Comparison of ENCODE assay signal across 14 cellular contexts in the genomic region with DNA sequence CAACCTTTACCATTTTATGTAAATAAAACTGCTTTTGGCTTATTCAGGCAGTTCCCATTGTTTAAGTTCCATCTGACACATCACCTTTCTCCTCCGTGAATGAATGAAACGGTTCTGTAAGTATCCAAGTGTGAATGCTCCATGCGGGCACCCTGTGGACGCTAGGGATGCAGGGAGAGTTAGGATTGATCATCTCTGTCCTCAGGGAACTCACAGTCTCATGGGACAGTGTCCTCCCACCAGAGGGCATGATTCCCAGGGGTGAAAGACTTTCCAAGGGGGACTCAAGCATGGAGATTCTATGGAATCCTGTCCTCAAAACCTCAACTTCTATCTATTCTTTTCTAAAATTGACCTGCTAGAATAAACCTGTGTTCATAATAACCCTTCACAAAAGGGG.
A peak's percentile ranks its signal among the peaks of the same experiment; 100 is the strongest.
DNase-seq lines count a peak whose midpoint lies in the region; ATAC-seq and TF ChIP-seq lines count a peak whose summit lies in the region.
"Had no signal": no experiment of that assay in that cellular context is flagged by ENCODE, and none has a peak within 500 bp of the region (broad histone marks: within the 10 kb centered on the region; RNA-seq: fewer than 3 reads in every experiment).

No MANE protein-coding gene starts in this region.

- H3K36me3 Mint-ChIP-seq in GM23338 (ENCODE audit: low read depth) = no peaks in the 10 kb centered on the region; the same call in 2 of the 3 replicates
- H3K36me3 Mint-ChIP-seq: activated naive CD8-positive, alpha-beta T cell; stimulated activated naive B cell treated with anti-CD40 and anti-IgM and Interleukin-4, amounts not matched to agents 10 μg/mL and 1 μg/mL and 100 μg/mL, for 72 hours had no signal

- peaks cover 3% of the 10 kb centered on the region; the same call in 1 of the 2 replicates for H3K9me2 ChIP-seq in GM23338 (ENCODE audit: insufficient read depth)

- DNase-seq in GM23338 (ENCODE audit: low spot score) = peak; percentile 67
- peak; percentile 37 for DNase-seq in RPMI7951 (ENCODE audit: low read depth)
- DNase-seq in esophagus muscularis mucosa (ENCODE audit: extremely low spot score) = peak; percentile 55
- DNase-seq in retinal pigment epithelial cell (ENCODE audit: low read depth) = no peak
- no peak for DNase-seq in GF-D8 (lab: John Stamatoyannopoulos, UW)
- DNase-seq in NCI-H526 treated with DMSO at 0.1 percent for 48 hours (lab: John Stamatoyannopoulos, UW) = no peak
- DNase-seq: activated T-cell treated with anti-CD3 and anti-CD28 coated beads for 4 hours; NCI-H2171; sigmoid colon; stimulated activated naive B cell treated with anti-CD40 and anti-IgM and Interleukin-4, amounts not matched to agents 10 μg/mL and 1 μg/mL and 100 μg/mL, for 72 hours had no signal

- H3K9me3 Mint-ChIP-seq in GM23338 = no peaks in the 10 kb centered on the region
- H3K9me3 Mint-ChIP-seq: stimulated activated naive B cell treated with anti-CD40 and anti-IgM and Interleukin-4, amounts not matched to agents 10 μg/mL and 1 μg/mL and 100 μg/mL, for 72 hours had no signal

- no peaks in the 10 kb centered on the region for H3K9me3 ChIP-seq in esophagus muscularis mucosa
- H3K9me3 ChIP-seq: sigmoid colon had no signal

- H4K20me1 ChIP-seq in GM23338 (replicated peaks; ENCODE audit: insufficient read depth) = no peaks in the 10 kb centered on the region

- no peak overlapping the region for H2AFZ ChIP-seq in GM23338

- no peak overlapping the region for H3K27ac Mint-ChIP-seq in GM23338
- H3K27ac Mint-ChIP-seq: activated naive CD8-positive, alpha-beta T cell; stimulated activated naive B cell treated with anti-CD40 and anti-IgM and Interleukin-4, amounts not matched to agents 10 μg/mL and 1 μg/mL and 100 μg/mL, for 72 hours had no signal

- H3K4me1 ChIP-seq in GM23338 (ENCODE audit: insufficient read depth) = peaks cover 47% of the 10 kb centered on the region
- H3K4me1 ChIP-seq in esophagus muscularis mucosa = no peaks in the 10 kb centered on the region
- H3K4me1 ChIP-seq: sigmoid colon had no signal

- peak overlapping the region; percentile 40; the same call in 1 of the 2 replicates for H3K4me2 ChIP-seq in GM23338

- H3K36me3 ChIP-seq in GM23338 (ENCODE audit: insufficient read depth) (no peaks in the 10 kb centered on the region), esophagus muscularis mucosa (no peaks in the 10 kb centered on the region)
- H3K36me3 ChIP-seq: sigmoid colon had no signal

- no peaks in the 10 kb centered on the region for H3K79me2 ChIP-seq in GM23338 (replicated peaks; ENCODE audit: insufficient read depth)

- intact Hi-C loops in esophagus muscularis mucosa (cut with DNase I) = no loop called here

- H3K27me3 Mint-ChIP-seq in GM23338 (ENCODE audit: insufficient read depth, low read depth, poor library complexity) = no peaks in the 10 kb centered on the region

- TF ChIP-seq POLR2A in esophagus muscularis mucosa (IDR thresholded peaks at IDR 0.05; ENCODE audit: low read depth) = no peak

- peaks cover 39% of the 10 kb centered on the region for H3K4me1 Mint-ChIP-seq in GM23338
- H3K4me1 Mint-ChIP-seq: stimulated activated naive B cell treated with anti-CD40 and anti-IgM and Interleukin-4, amounts not matched to agents 10 μg/mL and 1 μg/mL and 100 μg/mL, for 72 hours had no signal

- no peak overlapping the region for H3K4me3 ChIP-seq in GM23338
- H3K4me3 ChIP-seq in esophagus muscularis mucosa = no peak overlapping the region
- H3K4me3 ChIP-seq in retinal pigment epithelial cell (ENCODE audit: low read length) = no peak overlapping the region
- H3K4me3 ChIP-seq: lung, sigmoid colon had no signal

- ATAC-seq in GM23338 (peak; percentile 79), GM21360 (IDR thresholded peaks at IDR 0.05; ENCODE audit: unreplicated experiment) (no peak)
- ATAC-seq: stimulated activated naive B cell treated with anti-CD40 and anti-IgM and Interleukin-4, amounts not matched to agents 10 μg/mL and 1 μg/mL and 100 μg/mL, for 72 hours had no signal

- WGBS in esophagus muscularis mucosa = 84% methylated on average over 4 of the region's 4 CpGs

- peak; percentile 61 to 71 for TF ChIP-seq CTCF in GM23338 (conservative IDR thresholded peaks at IDR 0.05; ENCODE audit: low read depth in 2 of 2)
- no peak for TF ChIP-seq CTCF in esophagus muscularis mucosa (IDR thresholded peaks at IDR 0.05)
- peak; percentile 59 for TF ChIP-seq CTCF in retinal pigment epithelial cell (conservative IDR thresholded peaks at IDR 0.05; ENCODE audit: low read depth, low read length)

- H3K27me3 ChIP-seq in GM23338 (ENCODE audit: insufficient read depth) = no peaks in the 10 kb centered on the region
- H3K27me3 ChIP-seq in esophagus muscularis mucosa = peaks cover 0 to 8% (median 0%) of the 10 kb centered on the region in 4 donors
- H3K27me3 ChIP-seq: sigmoid colon had no signal

- no peak overlapping the region for H3K4me3 Mint-ChIP-seq in GM23338
- H3K4me3 Mint-ChIP-seq: activated naive CD8-positive, alpha-beta T cell; stimulated activated naive B cell treated with anti-CD40 and anti-IgM and Interleukin-4, amounts not matched to agents 10 μg/mL and 1 μg/mL and 100 μg/mL, for 72 hours had no signal

- H3K27ac ChIP-seq in GM23338 (ENCODE audit: low read depth) (peak overlapping the region; percentile 52), esophagus muscularis mucosa (replicated peaks in 1 of 4) (no peak overlapping the region)
- H3K27ac ChIP-seq: epithelial cell of prostate, sigmoid colon had no signal

- no peaks in the 10 kb centered on the region for H3F3A ChIP-seq in GM23338 (replicated peaks; ENCODE audit: low read depth)

- TF ChIP-seq EP300 in esophagus muscularis mucosa (IDR thresholded peaks at IDR 0.05) = no peak

TF ChIP-seq in GM23338, 12 proteins besides CTCF, POLR2A, EP300 and RAD21 (continues in another document):
- no peak for TF ChIP-seq EZH2phosphoT487 (IDR thresholded peaks at IDR 0.05; ENCODE audit: unreplicated experiment)
- TF ChIP-seq, protein P1, sequence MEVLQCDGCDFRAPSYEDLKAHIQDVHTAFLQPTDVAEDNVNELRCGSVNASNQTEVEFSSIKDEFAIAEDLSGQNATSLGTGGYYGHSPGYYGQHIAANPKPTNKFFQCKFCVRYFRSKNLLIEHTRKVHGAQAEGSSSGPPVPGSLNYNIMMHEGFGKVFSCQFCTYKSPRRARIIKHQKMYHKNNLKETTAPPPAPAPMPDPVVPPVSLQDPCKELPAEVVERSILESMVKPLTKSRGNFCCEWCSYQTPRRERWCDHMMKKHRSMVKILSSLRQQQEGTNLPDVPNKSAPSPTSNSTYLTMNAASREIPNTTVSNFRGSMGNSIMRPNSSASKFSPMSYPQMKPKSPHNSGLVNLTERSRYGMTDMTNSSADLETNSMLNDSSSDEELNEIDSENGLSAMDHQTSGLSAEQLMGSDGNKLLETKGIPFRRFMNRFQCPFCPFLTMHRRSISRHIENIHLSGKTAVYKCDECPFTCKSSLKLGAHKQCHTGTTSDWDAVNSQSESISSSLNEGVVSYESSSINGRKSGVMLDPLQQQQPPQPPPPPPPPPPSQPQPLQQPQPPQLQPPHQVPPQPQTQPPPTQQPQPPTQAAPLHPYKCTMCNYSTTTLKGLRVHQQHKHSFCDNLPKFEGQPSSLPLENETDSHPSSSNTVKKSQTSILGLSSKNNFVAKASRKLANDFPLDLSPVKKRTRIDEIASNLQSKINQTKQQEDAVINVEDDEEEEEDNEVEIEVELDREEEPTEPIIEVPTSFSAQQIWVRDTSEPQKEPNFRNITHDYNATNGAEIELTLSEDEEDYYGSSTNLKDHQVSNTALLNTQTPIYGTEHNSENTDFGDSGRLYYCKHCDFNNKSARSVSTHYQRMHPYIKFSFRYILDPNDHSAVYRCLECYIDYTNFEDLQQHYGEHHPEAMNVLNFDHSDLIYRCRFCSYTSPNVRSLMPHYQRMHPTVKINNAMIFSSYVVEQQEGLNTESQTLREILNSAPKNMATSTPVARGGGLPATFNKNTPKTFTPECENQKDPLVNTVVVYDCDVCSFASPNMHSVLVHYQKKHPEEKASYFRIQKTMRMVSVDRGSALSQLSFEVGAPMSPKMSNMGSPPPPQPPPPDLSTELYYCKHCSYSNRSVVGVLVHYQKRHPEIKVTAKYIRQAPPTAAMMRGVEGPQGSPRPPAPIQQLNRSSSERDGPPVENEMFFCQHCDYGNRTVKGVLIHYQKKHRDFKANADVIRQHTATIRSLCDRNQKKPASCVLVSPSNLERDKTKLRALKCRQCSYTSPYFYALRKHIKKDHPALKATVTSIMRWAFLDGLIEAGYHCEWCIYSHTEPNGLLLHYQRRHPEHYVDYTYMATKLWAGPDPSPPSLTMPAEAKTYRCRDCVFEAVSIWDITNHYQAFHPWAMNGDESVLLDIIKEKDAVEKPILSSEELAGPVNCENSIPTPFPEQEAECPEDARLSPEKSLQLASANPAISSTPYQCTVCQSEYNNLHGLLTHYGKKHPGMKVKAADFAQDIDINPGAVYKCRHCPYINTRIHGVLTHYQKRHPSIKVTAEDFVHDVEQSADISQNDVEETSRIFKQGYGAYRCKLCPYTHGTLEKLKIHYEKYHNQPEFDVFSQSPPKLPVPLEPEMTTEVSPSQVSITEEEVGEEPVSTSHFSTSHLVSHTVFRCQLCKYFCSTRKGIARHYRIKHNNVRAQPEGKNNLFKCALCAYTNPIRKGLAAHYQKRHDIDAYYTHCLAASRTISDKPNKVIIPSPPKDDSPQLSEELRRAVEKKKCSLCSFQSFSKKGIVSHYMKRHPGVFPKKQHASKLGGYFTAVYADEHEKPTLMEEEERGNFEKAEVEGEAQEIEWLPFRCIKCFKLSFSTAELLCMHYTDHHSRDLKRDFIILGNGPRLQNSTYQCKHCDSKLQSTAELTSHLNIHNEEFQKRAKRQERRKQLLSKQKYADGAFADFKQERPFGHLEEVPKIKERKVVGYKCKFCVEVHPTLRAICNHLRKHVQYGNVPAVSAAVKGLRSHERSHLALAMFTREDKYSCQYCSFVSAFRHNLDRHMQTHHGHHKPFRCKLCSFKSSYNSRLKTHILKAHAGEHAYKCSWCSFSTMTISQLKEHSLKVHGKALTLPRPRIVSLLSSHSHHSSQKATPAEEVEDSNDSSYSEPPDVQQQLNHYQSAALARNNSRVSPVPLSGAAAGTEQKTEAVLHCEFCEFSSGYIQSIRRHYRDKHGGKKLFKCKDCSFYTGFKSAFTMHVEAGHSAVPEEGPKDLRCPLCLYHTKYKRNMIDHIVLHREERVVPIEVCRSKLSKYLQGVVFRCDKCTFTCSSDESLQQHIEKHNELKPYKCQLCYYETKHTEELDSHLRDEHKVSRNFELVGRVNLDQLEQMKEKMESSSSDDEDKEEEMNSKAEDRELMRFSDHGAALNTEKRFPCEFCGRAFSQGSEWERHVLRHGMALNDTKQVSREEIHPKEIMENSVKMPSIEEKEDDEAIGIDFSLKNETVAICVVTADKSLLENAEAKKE (CRISPR knock-in tag; IDR thresholded peaks at IDR 0.05) = no peak
- TF ChIP-seq, protein P2, sequence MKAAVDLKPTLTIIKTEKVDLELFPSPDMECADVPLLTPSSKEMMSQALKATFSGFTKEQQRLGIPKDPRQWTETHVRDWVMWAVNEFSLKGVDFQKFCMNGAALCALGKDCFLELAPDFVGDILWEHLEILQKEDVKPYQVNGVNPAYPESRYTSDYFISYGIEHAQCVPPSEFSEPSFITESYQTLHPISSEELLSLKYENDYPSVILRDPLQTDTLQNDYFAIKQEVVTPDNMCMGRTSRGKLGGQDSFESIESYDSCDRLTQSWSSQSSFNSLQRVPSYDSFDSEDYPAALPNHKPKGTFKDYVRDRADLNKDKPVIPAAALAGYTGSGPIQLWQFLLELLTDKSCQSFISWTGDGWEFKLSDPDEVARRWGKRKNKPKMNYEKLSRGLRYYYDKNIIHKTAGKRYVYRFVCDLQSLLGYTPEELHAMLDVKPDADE (IDR thresholded peaks at IDR 0.05) = no peak

Comparison
In these comparisons a context has a peak if more than half of its experiments do, and no peak if none do; other contexts are left out.
1. DNase-seq: peak in GM23338 (single experiment), RPMI7951 (single experiment) and esophagus muscularis mucosa (single experiment); none in retinal pigment epithelial cell (single experiment), GF-D8 (single experiment) and NCI-H526 treated with DMSO at 0.1 percent for 48 hours (single experiment).
2. CTCF ChIP-seq: peak in GM23338 (2 of 2) and retinal pigment epithelial cell (single experiment); none in esophagus muscularis mucosa (0 of 3).